ENCODE assay signal across 19 cellular contexts in the genomic region with DNA sequence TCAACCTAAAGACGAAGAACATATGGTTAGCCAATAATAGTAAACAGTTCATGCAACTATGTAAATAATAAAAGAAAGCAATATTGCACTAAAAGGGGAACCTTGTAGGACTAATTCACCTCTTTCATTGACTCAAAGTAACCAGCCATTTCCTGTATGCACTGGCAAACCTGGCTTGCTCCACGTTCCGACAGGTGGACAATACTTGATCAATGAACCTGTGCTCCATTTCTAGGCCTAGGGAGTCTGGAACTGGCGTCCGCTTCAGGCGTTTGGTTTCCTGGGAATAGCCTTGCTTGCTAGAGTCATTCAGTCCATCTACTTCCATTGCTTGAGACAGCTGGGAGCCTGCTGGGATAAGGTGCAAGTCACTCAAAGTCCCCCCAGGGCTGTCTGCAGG.
"Had no signal": no experiment of that assay in that cellular context is flagged by ENCODE, and none has a peak within 500 bp of the region (broad histone marks: within the 10 kb centered on the region; RNA-seq: fewer than 3 reads in every experiment).

No MANE protein-coding gene starts in this region.

- H3K27ac Mint-ChIP-seq: natural killer cell treated with Interleukin-12 subunit alpha and Interleukin-12 subunit beta and Interleukin-15 and Interleukin-18, amount 100 ng/mL, for 72 hours; neural progenitor cell; stimulated activated naive B cell treated with anti-CD40 and anti-IgM and Interleukin-4, amounts not matched to agents 10 μg/mL and 1 μg/mL and 100 μg/mL, for 72 hours; stimulated activated naive CD8-positive, alpha-beta T cell treated with anti-CD3 and anti-CD28 coated beads, Interleukin-15, amount 100 ng/mL, for 72 hours had no signal

- H3K4me1 ChIP-seq: heart left ventricle, neural progenitor cell, parathyroid adenoma, psoas muscle, testis, tibial nerve had no signal

- H3K27me3 Mint-ChIP-seq: central memory CD8-positive, alpha-beta T cell; natural killer cell treated with Interleukin-12 subunit alpha and Interleukin-12 subunit beta and Interleukin-15 and Interleukin-18, amount 100 ng/mL, for 72 hours; stimulated activated naive B cell treated with anti-CD40 and anti-IgM and Interleukin-4, amounts not matched to agents 10 μg/mL and 1 μg/mL and 100 μg/mL, for 72 hours; stimulated activated naive CD8-positive, alpha-beta T cell treated with anti-CD3 and anti-CD28 coated beads, Interleukin-15, amount 100 ng/mL, for 72 hours had no signal

- H3K4me3 Mint-ChIP-seq: central memory CD8-positive, alpha-beta T cell; natural killer cell treated with Interleukin-12 subunit alpha and Interleukin-12 subunit beta and Interleukin-15 and Interleukin-18, amount 100 ng/mL, for 72 hours; neural progenitor cell; stimulated activated naive B cell treated with anti-CD40 and anti-IgM and Interleukin-4, amounts not matched to agents 10 μg/mL and 1 μg/mL and 100 μg/mL, for 72 hours; stimulated activated naive CD8-positive, alpha-beta T cell treated with anti-CD3 and anti-CD28 coated beads, Interleukin-15, amount 100 ng/mL, for 72 hours had no signal

- H3K27me3 ChIP-seq: heart left ventricle, neural progenitor cell, testis, tibial nerve had no signal

- DNase-seq: effector memory CD4-positive, alpha-beta T cell; heart left ventricle; hippocampal formation; left ventricle myocardium superior; occipital lobe; psoas muscle; retina; stimulated activated CD4-positive, alpha-beta T cell treated with anti-CD3 and anti-CD28 coated beads, Interleukin-2, amount 100 ng/mL, for 24 hours; stimulated activated CD4-positive, alpha-beta T cell treated with anti-CD3 and anti-CD28 coated beads, Interleukin-4, amount 100 ng/mL, for 4 hours; stimulated activated naive B cell treated with anti-CD40 and anti-IgM and Interleukin-4, amounts not matched to agents 10 μg/mL and 1 μg/mL and 100 μg/mL, for 72 hours; stimulated activated naive CD8-positive, alpha-beta T cell treated with anti-CD3 and anti-CD28 coated beads, Interleukin-15, amount 100 ng/mL, for 72 hours; testis had no signal

- H3K9ac ChIP-seq: neural progenitor cell, parathyroid adenoma had no signal

- H3K4me2 ChIP-seq: neural progenitor cell had no signal

- H3K4me1 Mint-ChIP-seq: central memory CD8-positive, alpha-beta T cell; neural progenitor cell; stimulated activated naive B cell treated with anti-CD40 and anti-IgM and Interleukin-4, amounts not matched to agents 10 μg/mL and 1 μg/mL and 100 μg/mL, for 72 hours; stimulated activated naive CD8-positive, alpha-beta T cell treated with anti-CD3 and anti-CD28 coated beads, Interleukin-15, amount 100 ng/mL, for 72 hours had no signal

- H3K9me3 ChIP-seq: psoas muscle, testis, tibial nerve had no signal

- H3K27ac ChIP-seq: heart left ventricle, neural progenitor cell, parathyroid adenoma, psoas muscle, testis, tibial nerve had no signal

- ATAC-seq: esophagus mucosa; heart left ventricle; left ventricle myocardium superior; natural killer cell treated with Interleukin-12 subunit alpha and Interleukin-12 subunit beta and Interleukin-15 and Interleukin-18, amount 100 ng/mL, for 72 hours; psoas muscle; sciatic nerve; stimulated activated naive B cell treated with anti-CD40 and anti-IgM and Interleukin-4, amounts not matched to agents 10 μg/mL and 1 μg/mL and 100 μg/mL, for 72 hours; stimulated activated naive CD8-positive, alpha-beta T cell treated with anti-CD3 and anti-CD28 coated beads, Interleukin-15, amount 100 ng/mL, for 72 hours had no signal

- H3K9me3 Mint-ChIP-seq: central memory CD8-positive, alpha-beta T cell; natural killer cell treated with Interleukin-12 subunit alpha and Interleukin-12 subunit beta and Interleukin-15 and Interleukin-18, amount 100 ng/mL, for 72 hours; stimulated activated naive B cell treated with anti-CD40 and anti-IgM and Interleukin-4, amounts not matched to agents 10 μg/mL and 1 μg/mL and 100 μg/mL, for 72 hours; stimulated activated naive CD8-positive, alpha-beta T cell treated with anti-CD3 and anti-CD28 coated beads, Interleukin-15, amount 100 ng/mL, for 72 hours had no signal

- H3K4me3 ChIP-seq: heart left ventricle, neural progenitor cell, psoas muscle, testis, tibial nerve had no signal

- H2AFZ ChIP-seq: neural progenitor cell, parathyroid adenoma had no signal

- H3K79me2 ChIP-seq: parathyroid adenoma had no signal
